In the genomic region with DNA sequence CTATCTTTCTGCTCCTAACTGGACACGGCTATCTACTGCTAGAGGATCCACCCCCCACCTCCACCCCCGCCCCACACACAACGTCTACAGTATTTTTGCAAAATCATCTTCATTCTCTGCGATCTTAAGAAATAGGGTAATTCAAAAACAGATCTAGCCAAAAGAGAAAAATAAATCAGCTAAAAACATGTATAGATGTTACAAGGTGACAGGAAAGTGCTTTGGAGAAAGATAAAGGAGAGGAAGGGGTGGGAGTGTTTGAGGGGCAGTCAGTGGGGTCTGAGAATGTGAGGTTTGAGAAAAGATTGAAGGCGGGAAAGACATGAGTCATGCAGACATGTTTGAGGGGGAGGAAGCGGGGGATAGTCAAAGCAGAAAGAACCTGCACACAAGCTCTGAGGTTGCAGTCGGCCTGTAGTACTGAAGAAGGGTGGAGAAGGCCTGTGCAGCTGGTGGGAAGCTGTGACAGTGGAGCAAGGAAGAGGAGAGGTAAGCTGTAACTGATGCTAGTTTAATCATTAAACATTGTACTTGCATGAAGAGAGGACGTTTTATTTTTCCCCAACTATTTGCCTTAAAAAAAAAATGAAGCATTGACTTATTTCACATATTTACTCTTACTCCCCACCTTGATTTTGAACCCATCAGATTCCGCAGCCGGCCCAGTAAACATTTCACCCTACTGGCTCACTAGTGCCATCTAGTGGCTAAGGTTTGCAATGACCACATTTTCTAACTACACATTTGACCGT, we compare ENCODE assay signal across 9 cellular contexts.
A peak's percentile ranks its signal among the peaks of the same experiment; 100 is the strongest.
DNase-seq lines count a peak whose midpoint lies in the region; ATAC-seq and TF ChIP-seq lines count a peak whose summit lies in the region.
"Had no signal": no experiment of that assay in that cellular context is flagged by ENCODE, and none has a peak within 500 bp of the region (broad histone marks: within the 10 kb centered on the region; RNA-seq: fewer than 3 reads in every experiment).

No MANE protein-coding gene starts in this region.

- DNase-seq in Daoy (ENCODE audit: low read depth) (peak; percentile 36), HL-60 (ENCODE audit: low read depth in 1 of 2, low spot score in 1 of 2) (peak in 1 of 2 experiments; percentile 55), OCI-M1 (lab: John Stamatoyannopoulos, UW) (peak; percentile 92), germinal center (ENCODE audit: low spot score) (peak; percentile 44), pons (ENCODE audit: low spot score) (peak; percentile 84)
- peak; percentile 4 to 6 for DNase-seq in activated T-helper 1 cell treated with anti-CD3 and anti-CD28 coated beads, Interleukin-2, amount 50 U/mL, for 16 hours (ENCODE audit: low read depth in 1 of 2, low spot score in 1 of 2)

- ATAC-seq in GM21360 (IDR thresholded peaks at IDR 0.05; ENCODE audit: unreplicated experiment) (peak; percentile 82), HG03108 (IDR thresholded peaks at IDR 0.05; ENCODE audit: unreplicated experiment) (no peak)

- peak; percentile 70 for TF ChIP-seq CTCF in HL-60 (IDR thresholded peaks at IDR 0.05; ENCODE audit: insufficient read depth, low read length)

- peaks cover 6% of the 10 kb centered on the region for H3K27me3 ChIP-seq in HL-60 (ENCODE audit: insufficient read depth, poor library complexity, severe bottlenecking)

- H3K4me3 ChIP-seq in HL-60 (replicated peaks; ENCODE audit: insufficient read depth, low read length): no peak overlapping the region

- H3K27ac ChIP-seq in HL-60 (replicated peaks): no peak overlapping the region
- H3K27ac ChIP-seq: epithelial cell of prostate had no signal
